In genomic region chr5:40410231-40410861, GRCh38 we compare ENCODE assay signal across 7 cellular contexts.
DNase-seq lines count a peak whose midpoint lies in the region.

No MANE protein-coding gene starts in this region.

- no peak overlapping the region for H3K4me3 ChIP-seq in skeletal muscle cell (ENCODE audit: low read depth, low read length)
- no peak overlapping the region for H3K4me3 ChIP-seq in HAP-1

- peak overlapping the region; percentile 90 for H3K27ac ChIP-seq in epithelial cell of prostate

- no peaks in the 10 kb centered on the region for H3K4me1 ChIP-seq in HAP-1

- no peaks in the 10 kb centered on the region for H3K36me3 ChIP-seq in HAP-1 (replicated peaks)

- H3K27me3 ChIP-seq in HAP-1 (ENCODE audit: low read depth) = no peaks in the 10 kb centered on the region

- DNase-seq in LHCN-M2 (ENCODE audit: low read depth) = peak; percentile 97
- DNase-seq in activated CD4-positive, alpha-beta T cell treated with anti-CD3 and anti-CD28 coated beads, Interleukin-2, amount 50 U/mL, for 1 hour = peak; percentile 59
- peak; percentile 33 for DNase-seq in epithelial cell of prostate (ENCODE audit: low read depth, low spot score)
- DNase-seq in skeletal muscle cell (ENCODE audit: low read depth) = peak; percentile 52
- DNase-seq in NCI-H1930 (lab: John Stamatoyannopoulos, UW) = no peak
- DNase-seq in NCI-H146 treated with DMSO at 0.1 percent for 48 hours (lab: John Stamatoyannopoulos, UW; ENCODE audit: unreplicated experiment) = no peak
- no peak for DNase-seq in HAP-1 (ENCODE audit: low spot score in 2 of 2)

- no peaks in the 10 kb centered on the region for H3K9me3 ChIP-seq in HAP-1

- in situ Hi-C loops in HAP-1 (cut with MboI; ENCODE audit: low sequenced_read_pairs) = no loop called here

Comparison
In these comparisons a context has a peak if more than half of its experiments do, and no peak if none do; other contexts are left out.
1. DNase-seq: peak in LHCN-M2 (single experiment), activated CD4-positive, alpha-beta T cell treated with anti-CD3 and anti-CD28 coated beads, Interleukin-2, amount 50 U/mL, for 1 hour (single experiment), epithelial cell of prostate (single experiment) and skeletal muscle cell (single experiment); none in NCI-H1930 (0 of 2), NCI-H146 treated with DMSO at 0.1 percent for 48 hours (single experiment) and HAP-1 (0 of 2).